In genomic region chr3:71583569-71584215, GRCh38 we compare ENCODE assay signal across 1 cellular context.
TF ChIP-seq lines count a peak whose summit lies in the region.

Gene FOXP1, minus strand, starts transcription at chr3:71583728. Its CDS starts 385,347 bp downstream, at chr3:71198381.

TF ChIP-seq in HepG2, 621 proteins besides CTCF, POLR2A, EP300 and RAD21 (continued from another document):
- TF ChIP-seq NFAT5 (CRISPR knock-in tag; IDR thresholded peaks at IDR 0.05) (no peak), ZNF737 (CRISPR knock-in tag; IDR thresholded peaks at IDR 0.05; ENCODE audit: borderline replicate concordance) (no peak), ZHX2 (IDR thresholded peaks at IDR 0.05; ENCODE audit: low read depth) (no peak), ZHX2 (CRISPR knock-in tag; IDR thresholded peaks at IDR 0.05; ENCODE audit: borderline replicate concordance) (no peak), ZNF788 (CRISPR knock-in tag; IDR thresholded peaks at IDR 0.05; ENCODE audit: borderline replicate concordance) (no peak), ZNF660 (CRISPR knock-in tag; IDR thresholded peaks at IDR 0.05; ENCODE audit: borderline replicate concordance, low read depth) (no peak), ZNF407 (CRISPR knock-in tag; IDR thresholded peaks at IDR 0.05; ENCODE audit: not compliant biosample characterization) (no peak), ZNF256 (CRISPR knock-in tag; conservative IDR thresholded peaks at IDR 0.05) (no peak), TEAD2 (CRISPR knock-in tag; IDR thresholded peaks at IDR 0.05) (no peak), ZFP37 (CRISPR knock-in tag; IDR thresholded peaks at IDR 0.05; ENCODE audit: borderline replicate concordance) (no peak)
